1 cellular context compared by ENCODE assay signal in the genomic region with DNA sequence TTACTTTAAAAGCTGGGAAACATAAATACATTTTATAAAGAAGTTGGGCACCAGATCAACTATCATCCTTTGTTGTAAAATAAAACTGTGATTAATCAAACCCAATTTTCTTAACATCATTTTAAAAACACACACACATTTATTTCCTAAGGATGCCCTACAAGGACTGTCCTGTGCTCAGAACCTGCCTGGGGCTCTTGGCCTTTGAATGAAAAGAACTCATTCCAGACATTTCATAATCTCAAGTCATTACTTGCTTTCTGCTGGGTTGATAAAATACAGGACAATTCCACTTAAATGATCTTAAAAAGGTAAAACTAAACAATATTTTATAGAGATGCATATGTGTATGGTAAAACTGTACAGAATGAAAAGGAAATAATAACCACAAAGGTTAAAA.
TF ChIP-seq lines count a peak whose summit lies in the region.

No MANE protein-coding gene starts in this region.

TF ChIP-seq in WTC11, 78 proteins besides CTCF, POLR2A, EP300 and RAD21 (continued from another document):
- TF ChIP-seq, protein P1, sequence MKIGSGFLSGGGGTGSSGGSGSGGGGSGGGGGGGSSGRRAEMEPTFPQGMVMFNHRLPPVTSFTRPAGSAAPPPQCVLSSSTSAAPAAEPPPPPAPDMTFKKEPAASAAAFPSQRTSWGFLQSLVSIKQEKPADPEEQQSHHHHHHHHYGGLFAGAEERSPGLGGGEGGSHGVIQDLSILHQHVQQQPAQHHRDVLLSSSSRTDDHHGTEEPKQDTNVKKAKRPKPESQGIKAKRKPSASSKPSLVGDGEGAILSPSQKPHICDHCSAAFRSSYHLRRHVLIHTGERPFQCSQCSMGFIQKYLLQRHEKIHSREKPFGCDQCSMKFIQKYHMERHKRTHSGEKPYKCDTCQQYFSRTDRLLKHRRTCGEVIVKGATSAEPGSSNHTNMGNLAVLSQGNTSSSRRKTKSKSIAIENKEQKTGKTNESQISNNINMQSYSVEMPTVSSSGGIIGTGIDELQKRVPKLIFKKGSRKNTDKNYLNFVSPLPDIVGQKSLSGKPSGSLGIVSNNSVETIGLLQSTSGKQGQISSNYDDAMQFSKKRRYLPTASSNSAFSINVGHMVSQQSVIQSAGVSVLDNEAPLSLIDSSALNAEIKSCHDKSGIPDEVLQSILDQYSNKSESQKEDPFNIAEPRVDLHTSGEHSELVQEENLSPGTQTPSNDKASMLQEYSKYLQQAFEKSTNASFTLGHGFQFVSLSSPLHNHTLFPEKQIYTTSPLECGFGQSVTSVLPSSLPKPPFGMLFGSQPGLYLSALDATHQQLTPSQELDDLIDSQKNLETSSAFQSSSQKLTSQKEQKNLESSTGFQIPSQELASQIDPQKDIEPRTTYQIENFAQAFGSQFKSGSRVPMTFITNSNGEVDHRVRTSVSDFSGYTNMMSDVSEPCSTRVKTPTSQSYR (CRISPR knock-in tag; IDR thresholded peaks at IDR 0.05), result no peak
- TF ChIP-seq CBFB (CRISPR knock-in tag; IDR thresholded peaks at IDR 0.05; ENCODE audit: low read depth) (no peak), CREM (CRISPR knock-in tag; IDR thresholded peaks at IDR 0.05) (no peak), SP1 (CRISPR knock-in tag; conservative IDR thresholded peaks at IDR 0.05) (no peak), NR3C1 (CRISPR knock-in tag; conservative IDR thresholded peaks at IDR 0.05; ENCODE audit: low read depth) (no peak), ESRRA (CRISPR knock-in tag; IDR thresholded peaks at IDR 0.05; ENCODE audit: borderline replicate concordance) (no peak), GABPB1 (CRISPR knock-in tag; IDR thresholded peaks at IDR 0.05) (no peak)
- TF ChIP-seq, protein P2, sequence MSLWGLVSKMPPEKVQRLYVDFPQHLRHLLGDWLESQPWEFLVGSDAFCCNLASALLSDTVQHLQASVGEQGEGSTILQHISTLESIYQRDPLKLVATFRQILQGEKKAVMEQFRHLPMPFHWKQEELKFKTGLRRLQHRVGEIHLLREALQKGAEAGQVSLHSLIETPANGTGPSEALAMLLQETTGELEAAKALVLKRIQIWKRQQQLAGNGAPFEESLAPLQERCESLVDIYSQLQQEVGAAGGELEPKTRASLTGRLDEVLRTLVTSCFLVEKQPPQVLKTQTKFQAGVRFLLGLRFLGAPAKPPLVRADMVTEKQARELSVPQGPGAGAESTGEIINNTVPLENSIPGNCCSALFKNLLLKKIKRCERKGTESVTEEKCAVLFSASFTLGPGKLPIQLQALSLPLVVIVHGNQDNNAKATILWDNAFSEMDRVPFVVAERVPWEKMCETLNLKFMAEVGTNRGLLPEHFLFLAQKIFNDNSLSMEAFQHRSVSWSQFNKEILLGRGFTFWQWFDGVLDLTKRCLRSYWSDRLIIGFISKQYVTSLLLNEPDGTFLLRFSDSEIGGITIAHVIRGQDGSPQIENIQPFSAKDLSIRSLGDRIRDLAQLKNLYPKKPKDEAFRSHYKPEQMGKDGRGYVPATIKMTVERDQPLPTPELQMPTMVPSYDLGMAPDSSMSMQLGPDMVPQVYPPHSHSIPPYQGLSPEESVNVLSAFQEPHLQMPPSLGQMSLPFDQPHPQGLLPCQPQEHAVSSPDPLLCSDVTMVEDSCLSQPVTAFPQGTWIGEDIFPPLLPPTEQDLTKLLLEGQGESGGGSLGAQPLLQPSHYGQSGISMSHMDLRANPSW (CRISPR knock-in tag; conservative IDR thresholded peaks at IDR 0.05; ENCODE audit: low read depth), result no peak
- TF ChIP-seq, protein P3, sequence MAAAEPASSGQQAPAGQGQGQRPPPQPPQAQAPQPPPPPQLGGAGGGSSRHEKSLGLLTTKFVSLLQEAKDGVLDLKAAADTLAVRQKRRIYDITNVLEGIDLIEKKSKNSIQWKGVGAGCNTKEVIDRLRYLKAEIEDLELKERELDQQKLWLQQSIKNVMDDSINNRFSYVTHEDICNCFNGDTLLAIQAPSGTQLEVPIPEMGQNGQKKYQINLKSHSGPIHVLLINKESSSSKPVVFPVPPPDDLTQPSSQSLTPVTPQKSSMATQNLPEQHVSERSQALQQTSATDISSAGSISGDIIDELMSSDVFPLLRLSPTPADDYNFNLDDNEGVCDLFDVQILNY (CRISPR knock-in tag; IDR thresholded peaks at IDR 0.05), result no peak
